13 cellular contexts compared by ENCODE assay signal in genomic region chr14:100827140-100827517, GRCh38. TPM values are rescaled to one million over a fixed set of nuclear protein-coding genes. Genes with fewer than 3 reads are reported as not detected.
DNase-seq lines count a peak whose midpoint lies in the region; ATAC-seq, FAIRE-seq and TF ChIP-seq lines count a peak whose summit lies in the region.
"Had no signal": no experiment of that assay in that cellular context is flagged by ENCODE, and none has a peak within 500 bp of the region (broad histone marks: within the 10 kb centered on the region; RNA-seq: fewer than 3 reads in every experiment).

No MANE protein-coding gene starts in this region.

- peaks cover 4% of the 10 kb centered on the region for H3K36me3 Mint-ChIP-seq in activated naive CD4-positive, alpha-beta T cell treated with anti-CD3 and anti-CD28 coated beads, Interleukin-2, amount 50 U/mL, for 24 hours
- peaks cover 0 to 11% of the 10 kb centered on the region in 2 donors for H3K36me3 Mint-ChIP-seq in activated naive CD4-positive, alpha-beta T cell treated with anti-CD3 and anti-CD28 coated beads, Interleukin-2, amount 50 U/mL, for 72 hours
- H3K36me3 Mint-ChIP-seq: type B pancreatic cell had no signal

- H3K9me3 ChIP-seq in body of pancreas, result no peaks in the 10 kb centered on the region
- H3K9me3 ChIP-seq in keratinocyte (ENCODE audit: control insufficient read depth, low read depth, low read length), result no peaks in the 10 kb centered on the region
- H3K9me3 ChIP-seq in tibial nerve, result peaks cover 0 to 27% (median 0%) of the 10 kb centered on the region in 4 donors
- no peaks in the 10 kb centered on the region for H3K9me3 ChIP-seq in colonic mucosa

- H3K27me3 ChIP-seq in body of pancreas, result no peaks in the 10 kb centered on the region
- peaks cover 35% of the 10 kb centered on the region for H3K27me3 ChIP-seq in keratinocyte (ENCODE audit: control insufficient read depth, extremely low read depth, insufficient read depth, low read length)
- peaks cover 0 to 22% of the 10 kb centered on the region in 2 donors for H3K27me3 ChIP-seq in tibial nerve
- H3K27me3 ChIP-seq in colonic mucosa, result no peaks in the 10 kb centered on the region

- H4K20me1 ChIP-seq in keratinocyte (ENCODE audit: control insufficient read depth, extremely low read depth, insufficient read depth, low read length), result no peaks in the 10 kb centered on the region

- TF ChIP-seq CTCF in body of pancreas (IDR thresholded peaks at IDR 0.05) (peak; percentile 28 to 45 (median 41)), keratinocyte (optimal IDR thresholded peaks at IDR 0.05 in 1 of 3, IDR thresholded peaks at IDR 0.05 in 1 of 3, conservative IDR thresholded peaks at IDR 0.05 in 1 of 3; ENCODE audit: extremely low read depth in 1 of 3, insufficient read depth in 2 of 3, low read length in 3 of 3) (peak in 2 of 3 experiments; percentile 36 to 49), tibial nerve (IDR thresholded peaks at IDR 0.05) (peak in 4 of 5 experiments; percentile 41 to 57 (median 54)), colonic mucosa (IDR thresholded peaks at IDR 0.05) (no peak)

- no peak overlapping the region for H3K9ac ChIP-seq in keratinocyte (ENCODE audit: control insufficient read depth, extremely low read depth, insufficient read depth, low read length)
- no peak overlapping the region for H3K9ac ChIP-seq in colonic mucosa (ENCODE audit: low read depth in 2 of 2, low read length in 2 of 2)

- no peak for TF ChIP-seq EP300 in tibial nerve (IDR thresholded peaks at IDR 0.05)

- no peak for DNase-seq in activated naive CD4-positive, alpha-beta T cell treated with anti-CD3 and anti-CD28 coated beads, Interleukin-2, amount 50 U/mL, for 72 hours (ENCODE audit: low spot score in 2 of 2)
- DNase-seq in body of pancreas (peak in 1 of 4 donors; percentile 42), keratinocyte (ENCODE audit: low read depth, low spot score) (no peak), tibial nerve (ENCODE audit: low spot score in 2 of 2) (no peak), SW 1271 (lab: John Stamatoyannopoulos, UW) (no peak), colonic mucosa (no peak)
- DNase-seq: endodermal cell, NCI-H2171 treated with DMSO at 0.1 percent for 48 hours had no signal

- H3K79me2 ChIP-seq in keratinocyte (ENCODE audit: control insufficient read depth, insufficient read depth, low read length), result no peaks in the 10 kb centered on the region

- H2AFZ ChIP-seq in keratinocyte (ENCODE audit: control insufficient read depth, low read length), result no peak overlapping the region

- H3K27ac ChIP-seq in body of pancreas, result peak overlapping the region; percentile 25 to 73 (median 49)
- H3K27ac ChIP-seq in keratinocyte (ENCODE audit: control insufficient read depth, insufficient read depth, low read length), result no peak overlapping the region
- H3K27ac ChIP-seq in tibial nerve, result peak overlapping the region in 3 of 4 donors; percentile 50 to 87 (median 55)
- no peak overlapping the region for H3K27ac ChIP-seq in colonic mucosa
- H3K27ac ChIP-seq: HL-60 had no signal

- WGBS in body of pancreas, 2 donors, result 40 to 62% methylated on average over 20 to 25 of the region's 25 CpGs
- 66 to 71% methylated on average over 23 to 25 of the region's 25 CpGs for WGBS in tibial nerve, 2 donors

- H3K4me1 Mint-ChIP-seq in activated naive CD4-positive, alpha-beta T cell treated with anti-CD3 and anti-CD28 coated beads, Interleukin-2, amount 50 U/mL, for 24 hours, result no peaks in the 10 kb centered on the region

- H3K36me3 ChIP-seq in body of pancreas (replicated peaks in 1 of 2; ENCODE audit: insufficient read depth in 1 of 2, low read depth in 2 of 2) (no peaks in the 10 kb centered on the region), keratinocyte (ENCODE audit: control insufficient read depth in 2 of 2, extremely low read depth in 1 of 2, insufficient read depth in 2 of 2, low read length in 2 of 2) (no peaks in the 10 kb centered on the region), tibial nerve (no peaks in the 10 kb centered on the region), colonic mucosa (no peaks in the 10 kb centered on the region)

- intact Hi-C loops in body of pancreas (cut with DNase I), result no loop called here
- intact Hi-C loops in colonic mucosa (cut with DNase I), result no loop called here

- peaks cover 25% of the 10 kb centered on the region for H3K27me3 Mint-ChIP-seq in activated naive CD4-positive, alpha-beta T cell treated with anti-CD3 and anti-CD28 coated beads, Interleukin-2, amount 50 U/mL, for 24 hours

- no peak for TF ChIP-seq POLR2A in body of pancreas (IDR thresholded peaks at IDR 0.05)
- no peak for TF ChIP-seq POLR2A in tibial nerve (IDR thresholded peaks at IDR 0.05)

- dilution Hi-C loops in keratinocyte (cut with MboI; ENCODE audit: extremely low pct_ligation_motif_present, low sequenced_read_pairs), result no loop called here

- H3K4me3 ChIP-seq in body of pancreas, result peak overlapping the region; percentile 17 to 18
- peak overlapping the region in 1 of 3 experiments; percentile 2 for H3K4me3 ChIP-seq in keratinocyte (ENCODE audit: control insufficient read depth in 2 of 3, extremely low read depth in 1 of 3, insufficient read depth in 2 of 3, low read depth in 1 of 3, low read length in 3 of 3)
- H3K4me3 ChIP-seq in tibial nerve, result peak overlapping the region; percentile 26 to 55 (median 35)
- H3K4me3 ChIP-seq in colonic mucosa, result no peak overlapping the region

- no peak for ATAC-seq in activated naive CD4-positive, alpha-beta T cell treated with anti-CD3 and anti-CD28 coated beads, Interleukin-2, amount 50 U/mL, for 72 hours
- ATAC-seq in body of pancreas (peak; percentile 35), GM21526 (IDR thresholded peaks at IDR 0.05; ENCODE audit: low FRiP score, unreplicated experiment) (no peak)

- no peak overlapping the region for H3K4me3 Mint-ChIP-seq in activated naive CD4-positive, alpha-beta T cell treated with anti-CD3 and anti-CD28 coated beads, Interleukin-2, amount 50 U/mL, for 24 hours
- H3K4me3 Mint-ChIP-seq: endodermal cell, type B pancreatic cell had no signal

- peak overlapping the region; percentile 30 for H3K27ac Mint-ChIP-seq in activated naive CD4-positive, alpha-beta T cell treated with anti-CD3 and anti-CD28 coated beads, Interleukin-2, amount 50 U/mL, for 24 hours
- H3K27ac Mint-ChIP-seq in activated naive CD4-positive, alpha-beta T cell treated with anti-CD3 and anti-CD28 coated beads, Interleukin-2, amount 50 U/mL, for 72 hours, result no peak overlapping the region
- H3K27ac Mint-ChIP-seq: endodermal cell, type B pancreatic cell had no signal

- FAIRE-seq in keratinocyte (lab: Jason Lieb, UNC), result no peak
- FAIRE-seq: A204.1 had no signal

- H3K9me1 ChIP-seq in keratinocyte (ENCODE audit: control insufficient read depth, extremely low read depth, insufficient read depth, low read length), result no peaks in the 10 kb centered on the region

- no peak overlapping the region for H3K4me2 ChIP-seq in keratinocyte (ENCODE audit: control insufficient read depth, extremely low read depth, insufficient read depth, low read depth, low read length)

- H3K4me1 ChIP-seq in body of pancreas (peaks cover 8% of the 10 kb centered on the region), keratinocyte (ENCODE audit: control insufficient read depth, extremely low read depth, insufficient read depth, low read length) (no peaks in the 10 kb centered on the region), tibial nerve (no peaks in the 10 kb centered on the region), colonic mucosa (no peaks in the 10 kb centered on the region)

- no peaks in the 10 kb centered on the region for H3K9me3 Mint-ChIP-seq in activated naive CD4-positive, alpha-beta T cell treated with anti-CD3 and anti-CD28 coated beads, Interleukin-2, amount 50 U/mL, for 24 hours
- peaks cover 0 to 10% of the 10 kb centered on the region in 2 donors for H3K9me3 Mint-ChIP-seq in activated naive CD4-positive, alpha-beta T cell treated with anti-CD3 and anti-CD28 coated beads, Interleukin-2, amount 50 U/mL, for 72 hours
- H3K9me3 Mint-ChIP-seq: type B pancreatic cell had no signal

RNA-seq across cellular contexts. Expression of gene MEG3, which starts 1.2 kb away (rescaled TPM):
- not detected for total RNA-seq in activated naive CD4-positive, alpha-beta T cell treated with anti-CD3 and anti-CD28 coated beads, Interleukin-2, amount 50 U/mL, for 72 hours
- total RNA-seq in body of pancreas, result 100 to 1,000 TPM; 150 to 537 TPM
- 2.7 to 6.2 TPM (median 5.6 TPM) in 3 replicates for polyA plus RNA-seq in keratinocyte
- polyA plus RNA-seq in keratinocyte (2011; ENCODE audit: low read depth), result 0.91 TPM
- polyA plus RNA-seq in keratinocyte (2011; cell fraction: cytosol; rRNA removed), result 0.09 and 0.30 TPM in 2 replicates
- 81.8 and 122 TPM in 2 replicates for polyA plus RNA-seq in keratinocyte (2011; cell fraction: nucleus; rRNA removed)
- polyA plus RNA-seq in keratinocyte (2012; ENCODE audit: low replicate concordance), result 0.85 and 1.5 TPM in 2 replicates
- polyA minus RNA-seq in keratinocyte, result 0.52 to 2.2 TPM (median 1.1 TPM) in 3 replicates
- not detected for polyA minus RNA-seq in keratinocyte (2011; cell fraction: cytosol; rRNA and poly(A)+ RNA removed)
- 3.4 and 7.7 TPM in 2 replicates for polyA minus RNA-seq in keratinocyte (2011; cell fraction: nucleus; rRNA and poly(A)+ RNA removed)
- 100 to 1,000 TPM; 101 to 177 (median 167) TPM for total RNA-seq in tibial nerve
- total RNA-seq in colonic mucosa, result 10 to 100 TPM; 10.3 to 11.0 TPM

Comparison
In these comparisons a context has a peak if more than half of its experiments do, and no peak if none do; other contexts are left out.
1. H3K27ac ChIP-seq: peak in body of pancreas (4 of 4) and tibial nerve (3 of 4); none in keratinocyte (single experiment) and colonic mucosa (single experiment).
2. RNA of gene MEG3, which starts 1.2 kb away (total RNA-seq): 150 to 537 TPM in body of pancreas, 101 to 177 TPM in tibial nerve and 10.3 to 11.0 TPM in colonic mucosa; not detected in activated naive CD4-positive, alpha-beta T cell treated with anti-CD3 and anti-CD28 coated beads, Interleukin-2, amount 50 U/mL, for 72 hours; every median in the first group is over 10 times any median in the second.